ENCODE assay signal across 1 cellular context in genomic region chr9:87872079-87872624, GRCh38.
TF ChIP-seq lines count a peak whose summit lies in the region.

No MANE protein-coding gene starts in this region.

TF ChIP-seq in HepG2, 621 proteins besides CTCF, POLR2A, EP300 and RAD21 (continued from another document):
- TF ChIP-seq ZSCAN31 (CRISPR knock-in tag; IDR thresholded peaks at IDR 0.05; ENCODE audit: low read depth): no peak
- TF ChIP-seq NFATC3 (CRISPR knock-in tag; IDR thresholded peaks at IDR 0.05): no peak
- TF ChIP-seq ZNF367 (CRISPR knock-in tag; IDR thresholded peaks at IDR 0.05; ENCODE audit: borderline replicate concordance): no peak
- no peak for TF ChIP-seq ZNF552 (CRISPR knock-in tag; IDR thresholded peaks at IDR 0.05; ENCODE audit: borderline replicate concordance)
- TF ChIP-seq PLSCR1 (CRISPR knock-in tag; IDR thresholded peaks at IDR 0.05; ENCODE audit: borderline replicate concordance): no peak
- TF ChIP-seq NFE2L1 (CRISPR knock-in tag; IDR thresholded peaks at IDR 0.05; ENCODE audit: borderline replicate concordance): no peak
- TF ChIP-seq ELF4 (CRISPR knock-in tag; IDR thresholded peaks at IDR 0.05; ENCODE audit: borderline replicate concordance): no peak
- no peak for TF ChIP-seq KLF11 (CRISPR knock-in tag; IDR thresholded peaks at IDR 0.05)
- no peak for TF ChIP-seq SPEN (CRISPR knock-in tag; IDR thresholded peaks at IDR 0.05; ENCODE audit: low read depth)
- no peak for TF ChIP-seq RARA (CRISPR knock-in tag; IDR thresholded peaks at IDR 0.05)
- no peak for TF ChIP-seq ZC3H4 (CRISPR knock-in tag; IDR thresholded peaks at IDR 0.05; ENCODE audit: borderline replicate concordance)
- no peak for TF ChIP-seq SIX4 (CRISPR knock-in tag; IDR thresholded peaks at IDR 0.05)
- no peak for TF ChIP-seq PAWR (CRISPR knock-in tag; IDR thresholded peaks at IDR 0.05; ENCODE audit: borderline replicate concordance)
